9 cellular contexts compared by ENCODE assay signal in the genomic region with DNA sequence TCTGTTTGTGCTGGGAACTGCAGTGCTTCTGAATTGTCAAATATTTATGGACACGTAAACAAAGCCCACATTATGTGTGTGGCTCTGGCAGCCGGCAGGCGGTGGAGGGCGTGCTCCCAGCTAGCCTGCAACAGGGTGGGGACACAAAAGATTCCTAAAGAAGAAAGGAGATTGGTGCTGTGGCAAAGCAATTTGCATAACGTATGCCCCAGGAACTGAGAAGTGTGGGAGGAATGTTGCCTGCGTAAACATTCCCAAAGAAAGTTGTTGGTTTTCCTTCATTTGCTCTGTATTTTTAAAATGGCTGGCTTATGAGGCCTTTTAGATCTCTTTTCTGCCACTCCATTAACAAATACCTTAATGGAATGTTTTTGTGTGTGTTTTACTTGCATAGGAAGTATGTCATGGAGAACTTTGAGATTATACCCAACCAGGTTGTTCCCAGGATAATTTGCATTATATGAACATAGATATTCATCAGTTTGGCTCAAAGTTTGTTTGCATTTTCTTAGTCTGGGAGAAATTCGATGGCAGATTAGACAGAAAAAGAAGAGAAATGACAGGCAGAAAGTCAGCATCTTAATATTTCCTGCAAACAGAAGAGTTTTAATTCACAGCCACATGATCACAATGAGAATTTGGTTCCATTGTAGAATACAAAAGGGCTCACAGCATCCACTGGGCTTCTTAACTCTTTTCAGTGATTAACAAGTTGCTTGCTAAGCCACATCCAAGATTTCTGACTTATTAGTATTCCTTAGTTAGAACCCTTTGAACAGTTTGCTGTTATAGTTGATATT. TPM values are rescaled to one million over a fixed set of nuclear protein-coding genes. Genes with fewer than 3 reads are reported as not detected.
DNase-seq lines count a peak whose midpoint lies in the region; ATAC-seq and TF ChIP-seq lines count a peak whose summit lies in the region.
"Had no signal": no experiment of that assay in that cellular context is flagged by ENCODE, and none has a peak within 500 bp of the region (broad histone marks: within the 10 kb centered on the region; RNA-seq: fewer than 3 reads in every experiment).

No MANE protein-coding gene starts in this region.

- H3K27ac ChIP-seq in left ventricle myocardium inferior (replicated peaks) (peak overlapping the region; percentile 63), neural progenitor cell (peak overlapping the region; percentile 91)
- no peak overlapping the region for H3K27ac ChIP-seq in CD4-positive, alpha-beta T cell (ENCODE audit: low read depth, low read length)

- H3K4me3 Mint-ChIP-seq in neural progenitor cell = peak overlapping the region; percentile 67
- no peak overlapping the region for H3K4me3 Mint-ChIP-seq in stimulated activated naive CD8-positive, alpha-beta T cell treated with anti-CD3 and anti-CD28 coated beads, Interleukin-15, amount 100 ng/mL, for 72 hours
- H3K4me3 Mint-ChIP-seq in CD4-positive, alpha-beta T cell = no peak overlapping the region

- ATAC-seq in stimulated activated naive CD8-positive, alpha-beta T cell treated with anti-CD3 and anti-CD28 coated beads, Interleukin-15, amount 100 ng/mL, for 72 hours = no peak
- no peak for ATAC-seq in HG02763 (IDR thresholded peaks at IDR 0.05; ENCODE audit: unreplicated experiment)
- no peak for ATAC-seq in CD4-positive, alpha-beta T cell (ENCODE audit: poor library complexity)

- H3K9me3 ChIP-seq in ES-I3 (ENCODE audit: control insufficient read depth, insufficient read depth, low read length) = no peaks in the 10 kb centered on the region
- H3K9me3 ChIP-seq in left ventricle myocardium inferior (replicated peaks) = no peaks in the 10 kb centered on the region
- no peaks in the 10 kb centered on the region for H3K9me3 ChIP-seq in neural progenitor cell (ENCODE audit: low read depth)
- no peaks in the 10 kb centered on the region for H3K9me3 ChIP-seq in CD4-positive, alpha-beta T cell (ENCODE audit: control insufficient read depth, low read length)

- H3K9ac ChIP-seq in ES-I3 (ENCODE audit: low read depth, low read length) (peak overlapping the region; percentile 60), neural progenitor cell (no peak overlapping the region)

- H3K27me3 ChIP-seq in left ventricle myocardium inferior (ENCODE audit: low read depth) (peaks cover 6% of the 10 kb centered on the region), neural progenitor cell (no peaks in the 10 kb centered on the region)
- peaks cover 7% of the 10 kb centered on the region for H3K27me3 ChIP-seq in CD4-positive, alpha-beta T cell (ENCODE audit: control insufficient read depth, insufficient read depth, low read length)

- H2AFZ ChIP-seq in neural progenitor cell (replicated peaks) = peak overlapping the region; percentile 40

- intact Hi-C loops in left ventricle myocardium inferior (cut with micrococcal nuclease) = no loop called here
- intact Hi-C loops in CD4-positive, alpha-beta T cell (cut with DNase I, micrococcal nuclease) = loop anchor here (2.0 to 10.0 kb wide), 3 partner anchors 45 to 419 kb away; a partner anchor contains a TSS

- DNase-seq in left ventricle myocardium inferior (no peak), neural progenitor cell (ENCODE audit: low spot score) (peak; percentile 91), NCI-H226 (no peak)
- DNase-seq in stimulated activated naive CD8-positive, alpha-beta T cell treated with anti-CD3 and anti-CD28 coated beads, Interleukin-15, amount 100 ng/mL, for 72 hours = no peak
- no peak for DNase-seq in CD4-positive, alpha-beta T cell
- DNase-seq: activated CD4-positive, CD25-positive, alpha-beta regulatory T cell had no signal

- H3K36me3 Mint-ChIP-seq in neural progenitor cell = peaks cover 12% of the 10 kb centered on the region
- H3K36me3 Mint-ChIP-seq in CD4-positive, alpha-beta T cell (ENCODE audit: low read depth) = no peaks in the 10 kb centered on the region

- no peaks in the 10 kb centered on the region for H3K79me2 ChIP-seq in neural progenitor cell (ENCODE audit: low read depth)

- H3K4me2 ChIP-seq in neural progenitor cell = peak overlapping the region; percentile 79

- H3K9me3 Mint-ChIP-seq in neural progenitor cell = no peaks in the 10 kb centered on the region
- H3K9me3 Mint-ChIP-seq in stimulated activated naive CD8-positive, alpha-beta T cell treated with anti-CD3 and anti-CD28 coated beads, Interleukin-15, amount 100 ng/mL, for 72 hours = no peaks in the 10 kb centered on the region
- no peaks in the 10 kb centered on the region for H3K9me3 Mint-ChIP-seq in CD4-positive, alpha-beta T cell

- no peaks in the 10 kb centered on the region for H3K27me3 Mint-ChIP-seq in neural progenitor cell (ENCODE audit: insufficient read depth, low read depth)
- H3K27me3 Mint-ChIP-seq in stimulated activated naive CD8-positive, alpha-beta T cell treated with anti-CD3 and anti-CD28 coated beads, Interleukin-15, amount 100 ng/mL, for 72 hours = peaks cover 20% of the 10 kb centered on the region
- H3K27me3 Mint-ChIP-seq in CD4-positive, alpha-beta T cell = peaks cover 20% of the 10 kb centered on the region

- POLR2A ChIA-PET in CD4-positive, alpha-beta T cell (lab: Charles Lee) = no interaction called here

- peaks cover 29% of the 10 kb centered on the region for H3K4me1 ChIP-seq in ES-I3 (ENCODE audit: insufficient read depth, low read length)
- peaks cover 41% of the 10 kb centered on the region for H3K4me1 ChIP-seq in left ventricle myocardium inferior
- peaks cover 38% of the 10 kb centered on the region for H3K4me1 ChIP-seq in neural progenitor cell

- peaks cover 56% of the 10 kb centered on the region for H3K4me1 Mint-ChIP-seq in neural progenitor cell
- H3K4me1 Mint-ChIP-seq in stimulated activated naive CD8-positive, alpha-beta T cell treated with anti-CD3 and anti-CD28 coated beads, Interleukin-15, amount 100 ng/mL, for 72 hours = no peaks in the 10 kb centered on the region
- peaks cover under 1% of the 10 kb centered on the region for H3K4me1 Mint-ChIP-seq in CD4-positive, alpha-beta T cell (ENCODE audit: low read depth)

- H3K4me3 ChIP-seq in WI38 (ENCODE audit: low read depth, low read length) = no peak overlapping the region
- peak overlapping the region; percentile 18 for H3K4me3 ChIP-seq in left ventricle myocardium inferior
- H3K4me3 ChIP-seq in neural progenitor cell = peak overlapping the region; percentile 36

- CTCF ChIA-PET in CD4-positive, alpha-beta T cell (lab: Charles Lee) = interaction anchor here (2.1 kb wide), 1 partner anchor 52 kb away, joined by 12 read pairs; no protein-coding TSS in a partner anchor

- no peaks in the 10 kb centered on the region for H4K20me1 ChIP-seq in neural progenitor cell (ENCODE audit: low read depth)

- peak overlapping the region; percentile 97 for H3K27ac Mint-ChIP-seq in neural progenitor cell
- H3K27ac Mint-ChIP-seq in stimulated activated naive CD8-positive, alpha-beta T cell treated with anti-CD3 and anti-CD28 coated beads, Interleukin-15, amount 100 ng/mL, for 72 hours = no peak overlapping the region
- H3K27ac Mint-ChIP-seq in CD4-positive, alpha-beta T cell = no peak overlapping the region

- H3K36me3 ChIP-seq in ES-I3 (ENCODE audit: insufficient read depth, low read length) (peaks cover 5% of the 10 kb centered on the region; the same call in 1 of the 2 replicates), left ventricle myocardium inferior (peaks cover 16% of the 10 kb centered on the region), neural progenitor cell (no peaks in the 10 kb centered on the region)

- TF ChIP-seq CTCF in WI38 (IDR thresholded peaks at IDR 0.05; ENCODE audit: low read depth, low read length) (peak; percentile 6; the same call in 1 of the 2 replicates), left ventricle myocardium inferior (IDR thresholded peaks at IDR 0.05; ENCODE audit: borderline replicate concordance) (no peak), neural progenitor cell (IDR thresholded peaks at IDR 0.05) (peak; percentile 29)
- TF ChIP-seq CTCF in CD4-positive, alpha-beta T cell (IDR thresholded peaks at IDR 0.05) = no peak

- H3F3A ChIP-seq in neural progenitor cell (ENCODE audit: low read depth) = peaks cover 35% of the 10 kb centered on the region

RNA-seq across cellular contexts. Expression of a gene that starts 41.8 kb away (rescaled TPM):
- total RNA-seq in left ventricle myocardium inferior = 176 TPM
- 48.2 and 55.7 TPM in 2 replicates for total RNA-seq in neural progenitor cell (ENCODE audit: low replicate concordance)
- total RNA-seq in CD4-positive, alpha-beta T cell = 10 to 100 TPM; 10.7 to 10.8 TPM

RNA-seq across cellular contexts. Expression of a gene that starts 46.2 kb away (rescaled TPM):
- total RNA-seq in left ventricle myocardium inferior = 20.2 TPM
- total RNA-seq in neural progenitor cell (ENCODE audit: low replicate concordance) = 23.6 and 25.2 TPM in 2 replicates
- under 1 TPM; 0.78 to 0.85 TPM for total RNA-seq in CD4-positive, alpha-beta T cell

Comparison
In these comparisons a context has a peak if more than half of its experiments do, and no peak if none do; other contexts are left out.
1. CTCF ChIP-seq: peak in WI38 (single experiment) and neural progenitor cell (single experiment); none in left ventricle myocardium inferior (single experiment) and CD4-positive, alpha-beta T cell (single experiment).
2. RNA of a gene that starts 46.2 kb away (total RNA-seq): 23.6 to 25.2 TPM in neural progenitor cell and 20.2 TPM in left ventricle myocardium inferior (single experiment); 0.78 to 0.85 TPM in CD4-positive, alpha-beta T cell; every median in the first group is over 10 times any median in the second.